In the genomic region with DNA sequence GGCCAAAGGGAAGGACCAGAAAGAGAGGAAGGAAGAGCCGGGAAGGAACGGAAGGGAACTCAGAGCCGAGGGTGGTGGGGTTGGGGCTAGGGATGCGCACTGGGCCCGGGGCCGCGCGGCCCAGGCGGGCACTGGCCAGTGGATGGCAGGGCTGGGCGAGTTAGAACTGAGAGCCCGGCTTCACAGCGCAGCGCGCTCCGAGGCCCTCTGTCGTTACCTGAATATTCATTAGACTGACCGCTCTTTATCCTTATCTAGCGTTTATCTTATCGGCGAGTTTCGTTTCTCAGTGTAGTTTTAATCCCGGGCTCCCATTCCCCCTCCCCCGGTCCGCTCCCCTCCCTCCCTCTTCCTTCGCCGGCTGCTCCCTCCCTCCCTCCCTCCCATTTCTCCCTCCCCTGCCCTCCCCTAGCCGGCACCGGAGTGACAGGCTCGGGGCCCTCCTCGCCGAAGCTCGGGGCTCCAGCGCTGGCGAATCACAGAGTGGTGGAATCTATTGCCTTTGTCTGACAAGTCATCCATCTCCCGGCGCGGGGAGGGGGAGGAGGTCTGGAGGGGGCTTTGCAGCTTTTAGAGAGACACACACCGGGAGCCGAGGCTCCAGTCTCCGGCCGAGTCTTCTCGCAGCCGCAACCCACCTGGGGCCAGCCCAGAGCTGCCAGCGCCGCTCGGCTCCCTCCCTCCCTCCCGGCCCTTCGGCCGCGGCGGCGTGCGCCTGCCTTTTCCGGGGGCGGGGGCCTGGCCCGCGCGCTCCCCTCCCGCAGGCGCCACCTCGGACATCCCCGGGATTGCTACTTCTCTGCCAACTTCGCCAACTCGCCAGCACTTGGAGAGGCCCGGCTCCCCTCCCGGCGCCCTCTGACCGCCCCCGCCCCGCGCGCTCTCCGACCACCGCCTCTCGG, we compare ENCODE assay signal across 1 cellular context.
A peak's percentile ranks its signal among the peaks of the same experiment; 100 is the strongest.
TF ChIP-seq lines count a peak whose summit lies in the region.

A gene (plus strand): TSS at position 603 of the 902 bp plus-strand sequence. CDS start 679 bp downstream, outside the sequence.

TF ChIP-seq in K562, 482 proteins besides CTCF, POLR2A, EP300 and RAD21:
- TF ChIP-seq, protein P1, sequence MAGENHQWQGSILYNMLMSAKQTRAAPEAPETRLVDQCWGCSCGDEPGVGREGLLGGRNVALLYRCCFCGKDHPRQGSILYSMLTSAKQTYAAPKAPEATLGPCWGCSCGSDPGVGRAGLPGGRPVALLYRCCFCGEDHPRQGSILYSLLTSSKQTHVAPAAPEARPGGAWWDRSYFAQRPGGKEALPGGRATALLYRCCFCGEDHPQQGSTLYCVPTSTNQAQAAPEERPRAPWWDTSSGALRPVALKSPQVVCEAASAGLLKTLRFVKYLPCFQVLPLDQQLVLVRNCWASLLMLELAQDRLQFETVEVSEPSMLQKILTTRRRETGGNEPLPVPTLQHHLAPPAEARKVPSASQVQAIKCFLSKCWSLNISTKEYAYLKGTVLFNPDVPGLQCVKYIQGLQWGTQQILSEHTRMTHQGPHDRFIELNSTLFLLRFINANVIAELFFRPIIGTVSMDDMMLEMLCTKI (IDR thresholded peaks at IDR 0.05; ENCODE audit: partially characterized antibody) = no peak
- TF ChIP-seq, protein P2, sequence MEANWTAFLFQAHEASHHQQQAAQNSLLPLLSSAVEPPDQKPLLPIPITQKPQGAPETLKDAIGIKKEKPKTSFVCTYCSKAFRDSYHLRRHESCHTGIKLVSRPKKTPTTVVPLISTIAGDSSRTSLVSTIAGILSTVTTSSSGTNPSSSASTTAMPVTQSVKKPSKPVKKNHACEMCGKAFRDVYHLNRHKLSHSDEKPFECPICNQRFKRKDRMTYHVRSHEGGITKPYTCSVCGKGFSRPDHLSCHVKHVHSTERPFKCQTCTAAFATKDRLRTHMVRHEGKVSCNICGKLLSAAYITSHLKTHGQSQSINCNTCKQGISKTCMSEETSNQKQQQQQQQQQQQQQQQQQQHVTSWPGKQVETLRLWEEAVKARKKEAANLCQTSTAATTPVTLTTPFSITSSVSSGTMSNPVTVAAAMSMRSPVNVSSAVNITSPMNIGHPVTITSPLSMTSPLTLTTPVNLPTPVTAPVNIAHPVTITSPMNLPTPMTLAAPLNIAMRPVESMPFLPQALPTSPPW (CRISPR knock-in tag; IDR thresholded peaks at IDR 0.05) = peak; percentile 24; the same call in 1 of the 2 replicates
- TF ChIP-seq, protein P3, sequence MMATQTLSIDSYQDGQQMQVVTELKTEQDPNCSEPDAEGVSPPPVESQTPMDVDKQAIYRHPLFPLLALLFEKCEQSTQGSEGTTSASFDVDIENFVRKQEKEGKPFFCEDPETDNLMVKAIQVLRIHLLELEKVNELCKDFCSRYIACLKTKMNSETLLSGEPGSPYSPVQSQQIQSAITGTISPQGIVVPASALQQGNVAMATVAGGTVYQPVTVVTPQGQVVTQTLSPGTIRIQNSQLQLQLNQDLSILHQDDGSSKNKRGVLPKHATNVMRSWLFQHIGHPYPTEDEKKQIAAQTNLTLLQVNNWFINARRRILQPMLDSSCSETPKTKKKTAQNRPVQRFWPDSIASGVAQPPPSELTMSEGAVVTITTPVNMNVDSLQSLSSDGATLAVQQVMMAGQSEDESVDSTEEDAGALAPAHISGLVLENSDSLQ (IDR thresholded peaks at IDR 0.05) = 0 out of 2 replicates have a peak, but pooled peaks have one; percentile 17
- TF ChIP-seq ZNF696 (CRISPR knock-in tag; conservative IDR thresholded peaks at IDR 0.05) = no peak
- TF ChIP-seq, protein P4, sequence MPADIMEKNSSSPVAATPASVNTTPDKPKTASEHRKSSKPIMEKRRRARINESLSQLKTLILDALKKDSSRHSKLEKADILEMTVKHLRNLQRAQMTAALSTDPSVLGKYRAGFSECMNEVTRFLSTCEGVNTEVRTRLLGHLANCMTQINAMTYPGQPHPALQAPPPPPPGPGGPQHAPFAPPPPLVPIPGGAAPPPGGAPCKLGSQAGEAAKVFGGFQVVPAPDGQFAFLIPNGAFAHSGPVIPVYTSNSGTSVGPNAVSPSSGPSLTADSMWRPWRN (IDR thresholded peaks at IDR 0.05; ENCODE audit: low read depth) = no peak
- TF ChIP-seq, protein P5, sequence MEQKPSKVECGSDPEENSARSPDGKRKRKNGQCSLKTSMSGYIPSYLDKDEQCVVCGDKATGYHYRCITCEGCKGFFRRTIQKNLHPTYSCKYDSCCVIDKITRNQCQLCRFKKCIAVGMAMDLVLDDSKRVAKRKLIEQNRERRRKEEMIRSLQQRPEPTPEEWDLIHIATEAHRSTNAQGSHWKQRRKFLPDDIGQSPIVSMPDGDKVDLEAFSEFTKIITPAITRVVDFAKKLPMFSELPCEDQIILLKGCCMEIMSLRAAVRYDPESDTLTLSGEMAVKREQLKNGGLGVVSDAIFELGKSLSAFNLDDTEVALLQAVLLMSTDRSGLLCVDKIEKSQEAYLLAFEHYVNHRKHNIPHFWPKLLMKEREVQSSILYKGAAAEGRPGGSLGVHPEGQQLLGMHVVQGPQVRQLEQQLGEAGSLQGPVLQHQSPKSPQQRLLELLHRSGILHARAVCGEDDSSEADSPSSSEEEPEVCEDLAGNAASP (IDR thresholded peaks at IDR 0.05) = no peak
